ENCODE assay signal across 27 cellular contexts in the genomic region with DNA sequence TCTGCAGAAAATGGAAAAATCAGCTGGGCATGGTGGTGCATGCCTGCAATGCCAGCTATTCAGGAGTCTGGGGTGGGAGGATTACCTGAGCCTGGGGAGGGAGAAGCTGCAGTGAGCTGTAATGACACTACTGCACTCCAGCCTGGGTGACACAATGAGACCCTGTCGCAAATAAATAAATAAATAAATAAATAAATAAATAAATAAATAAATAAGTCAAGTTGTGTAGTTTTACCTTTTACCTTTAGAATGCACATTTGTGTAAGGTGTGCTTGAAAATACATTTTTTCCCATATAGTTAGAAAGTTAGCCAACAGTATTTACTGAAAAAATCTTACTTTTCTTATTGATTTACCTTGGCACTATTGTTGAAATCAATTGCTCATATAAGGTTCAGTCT.
"Had no signal": no experiment of that assay in that cellular context is flagged by ENCODE, and none has a peak within 500 bp of the region (broad histone marks: within the 10 kb centered on the region; RNA-seq: fewer than 3 reads in every experiment).

No MANE protein-coding gene starts in this region.

- H3K4me3 ChIP-seq: colonic mucosa, coronary artery, dorsolateral prefrontal cortex, esophagus muscularis mucosa, esophagus squamous epithelium, gastrocnemius medialis, gastroesophageal sphincter, heart left ventricle, heart right ventricle had no signal

- FAIRE-seq: colon, endometrium, endothelial cell of umbilical vein had no signal

- ATAC-seq: effector memory CD8-positive, alpha-beta T cell; esophagus mucosa; foreskin keratinocyte; gastrocnemius medialis; gastroesophageal sphincter; heart left ventricle; heart right ventricle had no signal

- H3K27ac ChIP-seq: colonic mucosa, coronary artery, dorsolateral prefrontal cortex, epithelial cell of prostate, esophagus muscularis mucosa, esophagus squamous epithelium, foreskin keratinocyte, gastrocnemius medialis, gastroesophageal sphincter, heart left ventricle, heart right ventricle had no signal

- H3K36me3 ChIP-seq: colonic mucosa, esophagus muscularis mucosa, esophagus squamous epithelium, gastrocnemius medialis, gastroesophageal sphincter, heart left ventricle, heart right ventricle had no signal

- H3K4me1 ChIP-seq: colonic mucosa, esophagus squamous epithelium, foreskin keratinocyte, gastrocnemius medialis had no signal

- DNase-seq: colonic mucosa; cortex of kidney; dermis blood vessel endothelial cell; dorsolateral prefrontal cortex; effector CD4-positive, alpha-beta T cell; effector CD8-positive, alpha-beta T cell; effector memory CD4-positive, alpha-beta T cell; effector memory CD8-positive, alpha-beta T cell; endodermal cell; erythroblast; esophagus squamous epithelium; foreskin fibroblast; foreskin keratinocyte; foreskin melanocyte; gastrocnemius medialis; glutamatergic neuron; head of caudate nucleus; heart left ventricle; heart right ventricle had no signal

- H3K9me3 ChIP-seq: colonic mucosa, esophagus muscularis mucosa, esophagus squamous epithelium, gastrocnemius medialis, heart left ventricle had no signal
